In the genomic region with DNA sequence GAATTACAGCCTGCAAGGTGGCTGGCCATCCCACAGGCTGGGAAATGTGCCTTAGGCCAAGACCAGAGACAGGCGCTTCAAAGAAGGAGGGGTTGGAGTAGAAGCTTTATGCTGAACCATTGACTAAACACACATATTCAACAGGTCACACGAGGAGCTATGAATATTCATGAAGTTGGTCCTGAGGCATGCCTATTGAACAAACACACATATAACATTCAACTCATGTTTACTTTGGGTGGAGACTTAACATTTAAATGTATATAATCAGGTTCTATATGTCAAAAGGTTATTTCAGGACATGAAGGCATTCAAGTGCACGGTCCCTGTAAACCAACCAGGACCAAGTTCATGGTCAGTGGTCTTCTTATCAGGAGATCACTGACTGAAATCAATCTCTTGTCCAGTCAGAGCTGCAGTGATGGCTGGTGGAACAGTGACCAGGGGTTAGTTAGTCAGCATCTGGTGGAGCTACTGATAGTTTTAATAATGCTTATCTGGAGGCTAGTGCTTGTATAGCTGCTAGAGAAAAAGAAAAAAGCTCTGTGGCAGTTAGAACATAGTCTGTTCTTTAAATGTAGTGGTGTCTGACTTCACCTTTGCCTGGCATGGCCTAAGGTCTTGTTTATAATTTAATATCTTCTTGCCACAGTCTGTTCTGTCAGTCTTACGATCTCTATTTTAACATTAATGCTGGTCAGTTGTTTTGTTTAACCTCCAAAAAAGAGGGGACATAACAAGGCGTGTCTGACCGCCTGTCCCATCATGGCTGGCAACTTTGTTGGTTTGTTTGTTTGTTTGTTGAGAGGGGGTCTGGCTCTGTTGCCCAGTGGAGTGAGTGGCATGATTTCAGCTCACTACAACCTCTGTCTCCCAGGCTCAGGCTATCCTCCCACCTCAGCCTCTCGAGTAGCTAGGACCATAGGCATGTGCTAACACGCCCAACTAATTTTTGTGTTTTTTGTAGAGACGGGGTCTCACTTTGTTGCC, we compare ENCODE assay signal across 1 cellular context.
TF ChIP-seq lines count a peak whose summit lies in the region.

No MANE protein-coding gene starts in this region.

TF ChIP-seq in K562, 482 proteins besides CTCF, POLR2A, EP300 and RAD21 (continued from another document):
- TF ChIP-seq FOXA3 (CRISPR knock-in tag; conservative IDR thresholded peaks at IDR 0.05 in 1 of 2, IDR thresholded peaks at IDR 0.05 in 1 of 2) (peak; percentile 53 to 63), NRF1 (conservative IDR thresholded peaks at IDR 0.05 in 1 of 2, IDR thresholded peaks at IDR 0.05 in 1 of 2) (peak in 1 of 2 experiments; percentile 21; a peak in 1 of 4 replicates), TAF7 (tag; IDR thresholded peaks at IDR 0.05) (no peak), SOX6 (IDR thresholded peaks at IDR 0.05) (0 out of 2 replicates have a peak, but pooled peaks have one; percentile 17), CBFA2T2 (conservative IDR thresholded peaks at IDR 0.05) (peak; percentile 35), ELF4 (CRISPR knock-in tag; IDR thresholded peaks at IDR 0.05) (no peak), MEIS2 (IDR thresholded peaks at IDR 0.05; ENCODE audit: partially characterized antibody) (peak; percentile 66), ZNF134 (CRISPR knock-in tag; conservative IDR thresholded peaks at IDR 0.05) (no peak), MTA3 (IDR thresholded peaks at IDR 0.05; ENCODE audit: borderline replicate concordance) (no peak), FOSL1 (tag; conservative IDR thresholded peaks at IDR 0.05) (peak; percentile 68), CBFA2T3 (IDR thresholded peaks at IDR 0.05) (peak; percentile 64), GTF2F1 (IDR thresholded peaks at IDR 0.05; ENCODE audit: low read depth, low read length) (no peak)
- TF ChIP-seq, protein P1, sequence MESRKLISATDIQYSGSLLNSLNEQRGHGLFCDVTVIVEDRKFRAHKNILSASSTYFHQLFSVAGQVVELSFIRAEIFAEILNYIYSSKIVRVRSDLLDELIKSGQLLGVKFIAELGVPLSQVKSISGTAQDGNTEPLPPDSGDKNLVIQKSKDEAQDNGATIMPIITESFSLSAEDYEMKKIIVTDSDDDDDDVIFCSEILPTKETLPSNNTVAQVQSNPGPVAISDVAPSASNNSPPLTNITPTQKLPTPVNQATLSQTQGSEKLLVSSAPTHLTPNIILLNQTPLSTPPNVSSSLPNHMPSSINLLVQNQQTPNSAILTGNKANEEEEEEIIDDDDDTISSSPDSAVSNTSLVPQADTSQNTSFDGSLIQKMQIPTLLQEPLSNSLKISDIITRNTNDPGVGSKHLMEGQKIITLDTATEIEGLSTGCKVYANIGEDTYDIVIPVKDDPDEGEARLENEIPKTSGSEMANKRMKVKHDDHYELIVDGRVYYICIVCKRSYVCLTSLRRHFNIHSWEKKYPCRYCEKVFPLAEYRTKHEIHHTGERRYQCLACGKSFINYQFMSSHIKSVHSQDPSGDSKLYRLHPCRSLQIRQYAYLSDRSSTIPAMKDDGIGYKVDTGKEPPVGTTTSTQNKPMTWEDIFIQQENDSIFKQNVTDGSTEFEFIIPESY (CRISPR knock-in tag; IDR thresholded peaks at IDR 0.05), result no peak
- TF ChIP-seq, protein P2, sequence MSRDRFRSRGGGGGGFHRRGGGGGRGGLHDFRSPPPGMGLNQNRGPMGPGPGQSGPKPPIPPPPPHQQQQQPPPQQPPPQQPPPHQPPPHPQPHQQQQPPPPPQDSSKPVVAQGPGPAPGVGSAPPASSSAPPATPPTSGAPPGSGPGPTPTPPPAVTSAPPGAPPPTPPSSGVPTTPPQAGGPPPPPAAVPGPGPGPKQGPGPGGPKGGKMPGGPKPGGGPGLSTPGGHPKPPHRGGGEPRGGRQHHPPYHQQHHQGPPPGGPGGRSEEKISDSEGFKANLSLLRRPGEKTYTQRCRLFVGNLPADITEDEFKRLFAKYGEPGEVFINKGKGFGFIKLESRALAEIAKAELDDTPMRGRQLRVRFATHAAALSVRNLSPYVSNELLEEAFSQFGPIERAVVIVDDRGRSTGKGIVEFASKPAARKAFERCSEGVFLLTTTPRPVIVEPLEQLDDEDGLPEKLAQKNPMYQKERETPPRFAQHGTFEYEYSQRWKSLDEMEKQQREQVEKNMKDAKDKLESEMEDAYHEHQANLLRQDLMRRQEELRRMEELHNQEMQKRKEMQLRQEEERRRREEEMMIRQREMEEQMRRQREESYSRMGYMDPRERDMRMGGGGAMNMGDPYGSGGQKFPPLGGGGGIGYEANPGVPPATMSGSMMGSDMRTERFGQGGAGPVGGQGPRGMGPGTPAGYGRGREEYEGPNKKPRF (IDR thresholded peaks at IDR 0.05; ENCODE audit: low read depth, low read length), result no peak
- TF ChIP-seq, protein P3, sequence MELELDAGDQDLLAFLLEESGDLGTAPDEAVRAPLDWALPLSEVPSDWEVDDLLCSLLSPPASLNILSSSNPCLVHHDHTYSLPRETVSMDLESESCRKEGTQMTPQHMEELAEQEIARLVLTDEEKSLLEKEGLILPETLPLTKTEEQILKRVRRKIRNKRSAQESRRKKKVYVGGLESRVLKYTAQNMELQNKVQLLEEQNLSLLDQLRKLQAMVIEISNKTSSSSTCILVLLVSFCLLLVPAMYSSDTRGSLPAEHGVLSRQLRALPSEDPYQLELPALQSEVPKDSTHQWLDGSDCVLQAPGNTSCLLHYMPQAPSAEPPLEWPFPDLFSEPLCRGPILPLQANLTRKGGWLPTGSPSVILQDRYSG (tag; conservative IDR thresholded peaks at IDR 0.05; ENCODE audit: low read depth), result no peak
TF ChIP-seq in K562: peak in this region for 11.
